In the genomic region with DNA sequence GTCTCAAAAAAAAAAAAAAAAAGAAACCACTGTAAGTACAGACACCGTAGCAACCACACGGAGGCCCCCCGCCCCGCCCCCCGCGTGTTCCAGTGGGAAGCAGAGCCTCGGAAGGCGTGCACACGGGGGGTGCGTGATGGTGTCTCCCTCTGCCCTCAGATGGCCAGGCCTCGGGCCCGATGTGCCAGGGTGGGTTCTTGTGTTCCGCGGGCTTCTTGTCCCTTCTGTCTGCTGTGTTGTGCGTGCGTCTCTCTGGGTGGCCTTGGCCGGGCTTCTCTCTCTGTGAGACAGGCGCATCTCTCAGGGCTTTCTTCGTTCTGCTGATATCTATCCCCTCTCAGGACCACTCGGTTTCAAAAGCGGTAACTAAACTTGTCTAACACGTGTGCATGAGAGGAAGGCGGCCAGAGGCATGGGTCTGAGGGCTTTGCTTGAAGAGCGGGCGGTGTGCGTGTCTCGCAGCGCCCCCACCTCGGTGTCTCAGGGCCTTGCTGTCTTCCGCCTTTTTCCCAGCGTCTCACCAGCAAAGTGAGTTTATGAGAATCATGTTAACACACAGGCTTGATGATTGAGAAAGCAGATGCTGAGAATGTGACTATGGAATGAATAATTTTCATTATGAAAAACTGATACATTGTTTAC, we compare ENCODE assay signal across 21 cellular contexts. TPM values are rescaled to one million over a fixed set of nuclear protein-coding genes. Genes with fewer than 3 reads are reported as not detected.
A peak's percentile ranks its signal among the peaks of the same experiment; 100 is the strongest.
DNase-seq lines count a peak whose midpoint lies in the region; TF ChIP-seq lines count a peak whose summit lies in the region.
"Had no signal": no experiment of that assay in that cellular context is flagged by ENCODE, and none has a peak within 500 bp of the region (broad histone marks: within the 10 kb centered on the region; RNA-seq: fewer than 3 reads in every experiment).

No MANE protein-coding gene starts in this region.

- H3K4me3 Mint-ChIP-seq in endodermal cell (no peak overlapping the region), neural crest cell (peak overlapping the region; percentile 60)
- H3K4me3 Mint-ChIP-seq: activated CD8-positive, alpha-beta T cell treated with anti-CD3 and anti-CD28 coated beads, Interleukin-2, amount 10 ng/mL, durations not matched to agents 7 days and 5 days; activated naive CD4-positive, alpha-beta T cell treated with anti-CD3 and anti-CD28 coated beads, Interleukin-2, amount 10 ng/mL, durations not matched to agents 7 days and 5 days; activated T-cell treated with anti-CD3 and anti-CD28 coated beads, Interleukin-2, amount 50 U/mL, for 4 hours; B cell; IgD-negative memory B cell; naive thymus-derived CD8-positive, alpha-beta T cell had no signal

- H3K9ac ChIP-seq in endodermal cell (ENCODE audit: extremely low read depth, low read length, poor library complexity, severe bottlenecking): no peak overlapping the region

- peaks cover 23% of the 10 kb centered on the region for H3K36me3 Mint-ChIP-seq in endodermal cell (ENCODE audit: low read depth)
- peaks cover 7% of the 10 kb centered on the region for H3K36me3 Mint-ChIP-seq in neural crest cell (ENCODE audit: low read depth)
- H3K36me3 Mint-ChIP-seq: IgD-negative memory B cell had no signal

- peaks cover 12% of the 10 kb centered on the region for H3K4me1 ChIP-seq in endodermal cell (ENCODE audit: control insufficient read depth, insufficient read depth, low read length)
- H3K4me1 ChIP-seq in urinary bladder (ENCODE audit: insufficient read depth): no peaks in the 10 kb centered on the region

- no peaks in the 10 kb centered on the region for H3K9me3 ChIP-seq in endodermal cell (ENCODE audit: control insufficient read depth, low read length)
- H3K9me3 ChIP-seq: MG63 had no signal

- H3K27ac Mint-ChIP-seq in endodermal cell: peak overlapping the region; percentile 36
- no peak overlapping the region for H3K27ac Mint-ChIP-seq in neural crest cell (ENCODE audit: unreplicated experiment)
- H3K27ac Mint-ChIP-seq: activated CD8-positive, alpha-beta T cell treated with anti-CD3 and anti-CD28 coated beads, Interleukin-2, amount 10 ng/mL, durations not matched to agents 7 days and 5 days; activated naive CD4-positive, alpha-beta T cell treated with anti-CD3 and anti-CD28 coated beads, Interleukin-2, amount 10 ng/mL, durations not matched to agents 7 days and 5 days; B cell had no signal

- H3K4me1 Mint-ChIP-seq in endodermal cell (peaks cover 46% of the 10 kb centered on the region), neural crest cell (peaks cover 47% of the 10 kb centered on the region)
- H3K4me1 Mint-ChIP-seq: B cell, IgD-negative memory B cell had no signal

- TF ChIP-seq CTCF in endodermal cell (conservative IDR thresholded peaks at IDR 0.05) (no peak), neural crest cell (conservative IDR thresholded peaks at IDR 0.05) (no peak)

- H3K27me3 ChIP-seq in endodermal cell (ENCODE audit: control insufficient read depth, insufficient read depth, low read length, poor library complexity, severe bottlenecking): no peaks in the 10 kb centered on the region
- H3K27me3 ChIP-seq: MG63 had no signal

- H3K27ac ChIP-seq in endodermal cell (ENCODE audit: low read depth, low read length) (no peak overlapping the region), urinary bladder (ENCODE audit: low read depth) (peak overlapping the region; percentile 18)

- 92 to 96% methylated on average over 25 to 31 of the region's 31 CpGs for WGBS in endodermal cell (ENCODE audit: insufficient coverage in 1 of 2, insufficient read length in 1 of 2), 2 experiments
- 82% methylated on average over 31 of the region's 31 CpGs for WGBS in urinary bladder

- no peaks in the 10 kb centered on the region for H3K9me3 Mint-ChIP-seq in endodermal cell
- H3K9me3 Mint-ChIP-seq in neural crest cell: no peaks in the 10 kb centered on the region
- H3K9me3 Mint-ChIP-seq: activated naive CD4-positive, alpha-beta T cell treated with anti-CD3 and anti-CD28 coated beads, Interleukin-2, amount 10 ng/mL, durations not matched to agents 7 days and 5 days; activated T-cell treated with anti-CD3 and anti-CD28 coated beads, Interleukin-2, amount 50 U/mL, for 4 hours; IgD-negative memory B cell; naive thymus-derived CD8-positive, alpha-beta T cell had no signal

- H3K27me3 Mint-ChIP-seq in endodermal cell (ENCODE audit: insufficient read depth): no peaks in the 10 kb centered on the region
- no peaks in the 10 kb centered on the region for H3K27me3 Mint-ChIP-seq in neural crest cell (ENCODE audit: low read depth)
- H3K27me3 Mint-ChIP-seq: activated naive CD4-positive, alpha-beta T cell treated with anti-CD3 and anti-CD28 coated beads, Interleukin-2, amount 10 ng/mL, durations not matched to agents 7 days and 5 days; B cell; IgD-negative memory B cell; naive thymus-derived CD8-positive, alpha-beta T cell had no signal

- H3K36me3 ChIP-seq in endodermal cell (ENCODE audit: control insufficient read depth, insufficient read depth, low read length): no peaks in the 10 kb centered on the region
- no peaks in the 10 kb centered on the region for H3K36me3 ChIP-seq in urinary bladder (ENCODE audit: insufficient read depth)
- H3K36me3 ChIP-seq: MG63 had no signal

- H3K4me3 ChIP-seq in endodermal cell (ENCODE audit: low read length) (no peak overlapping the region), urinary bladder (ENCODE audit: low read depth, low read length) (no peak overlapping the region)
- H3K4me3 ChIP-seq: MG63 had no signal

- peak; percentile 33 for DNase-seq in activated effector memory CD4-positive, alpha-beta T cell treated with anti-CD3 and anti-CD28 coated beads, Interleukin-2, amount 50 U/mL, for 16 hours
- no peak for DNase-seq in activated effector memory CD4-positive, alpha-beta T cell treated with Interleukin-2 at 50 U/mL for 16 hours
- DNase-seq in endodermal cell (peak; percentile 54), neural crest cell (ENCODE audit: low read depth, low spot score) (no peak), RKO (ENCODE audit: low spot score) (no peak), OCI-M1 (lab: John Stamatoyannopoulos, UW) (no peak)
- DNase-seq in stimulated activated CD4-positive, alpha-beta T cell treated with anti-CD3 and anti-CD28 coated beads, Interleukin-1b, Interleukin-23, amount 100 ng/mL, for 48 hours: no peak
- DNase-seq: activated CD8-positive, alpha-beta T cell treated with anti-CD3 and anti-CD28 coated beads, Interleukin-2, amount 10 ng/mL, durations not matched to agents 7 days and 5 days; activated naive CD4-positive, alpha-beta T cell treated with anti-CD3 and anti-CD28 coated beads, Interleukin-2, amount 10 ng/mL, durations not matched to agents 7 days and 5 days; activated T-cell treated with anti-CD3 and anti-CD28 coated beads, Interleukin-2, amount 50 U/mL, for 4 hours; COR-L47; MG63; NCI-H146; NCI-H69; small intestine; stimulated activated CD4-positive, alpha-beta T cell treated with anti-CD3 and anti-CD28 coated beads, Interleukin-4, amount 100 ng/mL, for 4 hours; T-helper 2 cell had no signal

RNA-seq across cellular contexts. Expression of a gene that starts 12.6 kb away (rescaled TPM):
- total RNA-seq in endodermal cell (100 to 1,000 TPM; 122 to 140 TPM), neural crest cell (97.4 and 99.1 TPM in 2 replicates), urinary bladder (26.2 TPM)
- polyA plus RNA-seq in endodermal cell (2013, experiment 1 of 2): 32.6 TPM
- 30.0 TPM for polyA plus RNA-seq in endodermal cell (2013, experiment 2 of 2)
- polyA plus RNA-seq in urinary bladder: 11.4 TPM

Comparison
In these comparisons a context has a peak if more than half of its experiments do, and no peak if none do; other contexts are left out.
1. DNase-seq: peak in activated effector memory CD4-positive, alpha-beta T cell treated with anti-CD3 and anti-CD28 coated beads, Interleukin-2, amount 50 U/mL, for 16 hours (single experiment) and endodermal cell (single experiment); none in activated effector memory CD4-positive, alpha-beta T cell treated with Interleukin-2 at 50 U/mL for 16 hours (single experiment), neural crest cell (single experiment), stimulated activated CD4-positive, alpha-beta T cell treated with anti-CD3 and anti-CD28 coated beads, Interleukin-1b, Interleukin-23, amount 100 ng/mL, for 48 hours (single experiment), RKO (single experiment) and OCI-M1 (single experiment).